Comparison of ENCODE assay signal across 9 cellular contexts in genomic region chr5:181221105-181221791, GRCh38. TPM values are rescaled to one million over a fixed set of nuclear protein-coding genes. Genes with fewer than 3 reads are reported as not detected.
A peak's percentile ranks its signal among the peaks of the same experiment; 100 is the strongest.
DNase-seq lines count a peak whose midpoint lies in the region; ATAC-seq and TF ChIP-seq lines count a peak whose summit lies in the region.
"Had no signal": no experiment of that assay in that cellular context is flagged by ENCODE, and none has a peak within 500 bp of the region (broad histone marks: within the 10 kb centered on the region; RNA-seq: fewer than 3 reads in every experiment).

No MANE protein-coding gene starts in this region.

- peak overlapping the region; percentile 96 for H3K27ac ChIP-seq in OCI-LY1 (ENCODE audit: low read depth, low read length, poor library complexity, severe bottlenecking)
- no peak overlapping the region for H3K27ac ChIP-seq in brain microvascular endothelial cell
- H3K27ac ChIP-seq in neural cell (ENCODE audit: low read length) = no peak overlapping the region

- peaks cover 53% of the 10 kb centered on the region for H3K4me1 ChIP-seq in OCI-LY1 (ENCODE audit: insufficient read depth, low read length, severe bottlenecking)

- DNase-seq in CD1c-positive myeloid dendritic cell (ENCODE audit: extremely low spot score) (peak; percentile 35), brain microvascular endothelial cell (no peak), NCI-H1092 (lab: John Stamatoyannopoulos, UW) (no peak)
- DNase-seq: NCI-H446 treated with DMSO at 0.1 percent for 48 hours had no signal

- in situ Hi-C loops in brain microvascular endothelial cell (cut with HindIII; ENCODE audit: low pct_ligation_motif_present, low sequenced_read_pairs) = no loop called here

- peak overlapping the region; percentile 90 for H2AFZ ChIP-seq in OCI-LY1 (ENCODE audit: low read length)
- H2AFZ ChIP-seq in neural cell (ENCODE audit: low read depth, low read length) = no peak overlapping the region

- H3K27me3 ChIP-seq in OCI-LY1 (ENCODE audit: insufficient read depth, low read length) = no peaks in the 10 kb centered on the region
- H3K27me3 ChIP-seq in brain microvascular endothelial cell (replicated peaks) = no peaks in the 10 kb centered on the region
- peaks cover 5% of the 10 kb centered on the region for H3K27me3 ChIP-seq in neural cell (ENCODE audit: insufficient read depth, low read depth, low read length)

- H3K4me3 ChIP-seq in OCI-LY1 (ENCODE audit: low read depth, low read length, poor library complexity, severe bottlenecking) (peak overlapping the region; percentile 67), brain microvascular endothelial cell (ENCODE audit: low read depth, low read length) (peak overlapping the region; percentile 20), neural cell (ENCODE audit: low read length) (peak overlapping the region; percentile 93)

- no peaks in the 10 kb centered on the region for H3K9me3 ChIP-seq in OCI-LY1 (ENCODE audit: low read length)
- H3K9me3 ChIP-seq in neural cell (ENCODE audit: low read length) = no peaks in the 10 kb centered on the region

- TF ChIP-seq RAD21 in neural cell (conservative IDR thresholded peaks at IDR 0.05) = no peak

- H3K9ac ChIP-seq in OCI-LY1 (ENCODE audit: low read length) (peak overlapping the region; percentile 82), neural cell (ENCODE audit: low read length) (no peak overlapping the region)

- H4K20me1 ChIP-seq in OCI-LY1 (ENCODE audit: insufficient read depth, low read length) (no peaks in the 10 kb centered on the region), neural cell (ENCODE audit: insufficient read depth) (no peaks in the 10 kb centered on the region)

- H3K4me2 ChIP-seq in OCI-LY1 (ENCODE audit: low read length) = peak overlapping the region; percentile 92
- H3K4me2 ChIP-seq in neural cell (ENCODE audit: low read length) = no peak overlapping the region

- H3K9me2 ChIP-seq in OCI-LY1 (ENCODE audit: low read depth, low read length) (no peaks in the 10 kb centered on the region), neural cell (ENCODE audit: insufficient read depth, low read length) (no peaks in the 10 kb centered on the region)

- H3F3A ChIP-seq in OCI-LY1 (ENCODE audit: insufficient read depth, low read length) = 0 out of 2 replicates have a peak, but pooled peaks cover 12% of the 10 kb centered on the region
- peaks cover 2% of the 10 kb centered on the region for H3F3A ChIP-seq in neural cell (ENCODE audit: insufficient read depth, low read length, poor library complexity, severe bottlenecking)

- no peak for TF ChIP-seq EP300 in neural cell (conservative IDR thresholded peaks at IDR 0.05; ENCODE audit: poor library complexity, severe bottlenecking)

- peaks cover 8% of the 10 kb centered on the region; the same call in 1 of the 2 replicates for H3K36me3 ChIP-seq in OCI-LY1 (ENCODE audit: insufficient read depth, low read length)
- H3K36me3 ChIP-seq in brain microvascular endothelial cell (replicated peaks) = no peaks in the 10 kb centered on the region
- H3K36me3 ChIP-seq in neural cell (ENCODE audit: insufficient read depth, low read length) = no peaks in the 10 kb centered on the region

- ATAC-seq in HG03139 (IDR thresholded peaks at IDR 0.05; ENCODE audit: unreplicated experiment) = no peak
- ATAC-seq in HG02610 (IDR thresholded peaks at IDR 0.05; ENCODE audit: unreplicated experiment) = no peak
- no peak for ATAC-seq in HG03469 (IDR thresholded peaks at IDR 0.05; ENCODE audit: unreplicated experiment)

- TF ChIP-seq CTCF in OCI-LY1 (IDR thresholded peaks at IDR 0.05; ENCODE audit: low read length) (no peak; the same call in 1 of the 2 replicates), brain microvascular endothelial cell (IDR thresholded peaks at IDR 0.05; ENCODE audit: low read depth, low read length, missing control alignments) (no peak), neural cell (IDR thresholded peaks at IDR 0.05; ENCODE audit: poor library complexity, severe bottlenecking) (no peak)

- H3K79me2 ChIP-seq in OCI-LY1 (ENCODE audit: insufficient read depth, low read length) (no peaks in the 10 kb centered on the region), neural cell (replicated peaks; ENCODE audit: insufficient read depth, low read length) (peaks cover 21% of the 10 kb centered on the region)

TF ChIP-seq in neural cell, 6 proteins besides CTCF, POLR2A, EP300 and RAD21:
- TF ChIP-seq REST (IDR thresholded peaks at IDR 0.05; ENCODE audit: borderline replicate concordance) (no peak), SMC3 (conservative IDR thresholded peaks at IDR 0.05; ENCODE audit: poor library complexity) (no peak), MXI1 (conservative IDR thresholded peaks at IDR 0.05; ENCODE audit: poor library complexity, severe bottlenecking) (no peak), POLR2AphosphoS5 (IDR thresholded peaks at IDR 0.05) (no peak), TAF1 (IDR thresholded peaks at IDR 0.05; ENCODE audit: low read depth) (no peak), EZH2 (IDR thresholded peaks at IDR 0.05; ENCODE audit: borderline replicate concordance, insufficient read depth, low read length, poor library complexity, severe bottlenecking) (no peak)

RNA-seq across cellular contexts. Expression of gene TRIM41, which starts 1.8 kb away (rescaled TPM):
- 32.1 and 37.7 TPM in 2 replicates for polyA plus RNA-seq in neural cell
- polyA minus RNA-seq in neural cell = 25.5 and 33.1 TPM in 2 replicates

RNA-seq across cellular contexts. Expression of gene TRIM7, which starts 16.3 kb away (rescaled TPM):
- 1.4 and 2.1 TPM in 2 replicates for polyA plus RNA-seq in neural cell
- 0.93 TPM in 1 of 2 replicates, not detected in the other for polyA minus RNA-seq in neural cell

RNA-seq across cellular contexts. Expression of gene RACK1, which starts 22.5 kb away (rescaled TPM):
- 2,178 and 2,281 TPM in 2 replicates for polyA plus RNA-seq in neural cell
- polyA minus RNA-seq in neural cell = 1,575 and 1,611 TPM in 2 replicates

RNA-seq across cellular contexts. Expression of gene TRIM52, which starts 39.7 kb away (rescaled TPM):
- polyA plus RNA-seq in neural cell = 42.0 and 47.7 TPM in 2 replicates
- 20.0 and 21.6 TPM in 2 replicates for polyA minus RNA-seq in neural cell

Comparison
In these comparisons a context has a peak if more than half of its experiments do, and no peak if none do; other contexts are left out.
1. H3K4me3 ChIP-seq: peak in every context shown above with its lines; median percentile 93 in neural cell; 67 in OCI-LY1; 20 in brain microvascular endothelial cell.